ENCODE assay signal across 8 cellular contexts in the genomic region with DNA sequence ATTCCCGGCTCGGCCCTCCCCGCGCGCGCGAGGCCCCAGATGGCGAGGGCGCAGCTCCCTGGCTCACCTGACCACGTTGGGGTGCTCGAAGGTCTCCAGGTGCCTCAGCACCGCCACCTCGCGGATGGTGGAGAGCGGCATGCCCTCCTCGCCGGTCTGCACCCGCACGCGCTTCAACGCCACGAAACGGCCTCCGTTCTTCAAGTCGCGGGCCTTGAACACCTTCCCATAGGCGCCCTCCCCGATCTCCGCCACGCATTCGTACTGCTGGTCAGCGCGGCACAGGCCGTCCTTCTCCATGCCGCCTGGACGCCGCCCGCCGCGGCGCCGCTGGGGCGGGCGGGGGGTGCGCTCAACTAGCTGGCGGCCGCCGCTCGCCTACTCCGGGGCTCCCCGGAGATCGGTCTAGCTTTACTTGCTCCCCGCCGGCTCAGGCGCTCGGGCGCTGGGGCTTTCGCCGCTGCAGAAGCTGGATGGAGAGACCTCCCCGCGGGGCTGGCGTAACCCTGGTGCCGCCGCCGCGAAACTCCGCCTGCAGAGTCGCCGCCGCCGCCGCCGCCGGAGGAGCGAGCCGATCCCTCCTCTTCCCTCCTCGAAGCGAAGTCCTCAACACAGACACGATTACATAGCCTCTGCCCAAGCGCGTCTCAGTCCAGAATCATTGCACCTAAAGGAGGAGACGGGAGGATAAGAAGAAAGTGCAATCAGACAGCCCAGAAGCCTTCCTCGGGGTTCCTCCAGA. TPM values are rescaled to one million over a fixed set of nuclear protein-coding genes. Genes with fewer than 3 reads are reported as not detected.
A peak's percentile ranks its signal among the peaks of the same experiment; 100 is the strongest.
DNase-seq lines count a peak whose midpoint lies in the region; ATAC-seq and TF ChIP-seq lines count a peak whose summit lies in the region.

No MANE protein-coding gene starts in this region.

- intact Hi-C loops in Calu3 (cut with micrococcal nuclease; ENCODE audit: unreplicated experiment) (loop anchor here (2.0 to 10.0 kb wide), 3 partner anchors 212 to 308 kb away; a partner anchor contains a TSS), esophagus squamous epithelium (cut with DNase I) (loop anchor here (5.0 kb wide), 2 partner anchors 141 to 211 kb away; no protein-coding TSS in a partner anchor)
- intact Hi-C loops in naive thymus-derived CD4-positive, alpha-beta T cell (cut with micrococcal nuclease), result loop anchor here (1.0 to 10.0 kb wide), 15 partner anchors 20 to 1824 kb away; a partner anchor contains a TSS

- H3K9me3 ChIP-seq in OCI-LY3 (ENCODE audit: insufficient read depth, low read length), result no peaks in the 10 kb centered on the region
- H3K9me3 ChIP-seq in esophagus squamous epithelium, result no peaks in the 10 kb centered on the region
- no peaks in the 10 kb centered on the region for H3K9me3 ChIP-seq in naive thymus-derived CD4-positive, alpha-beta T cell (ENCODE audit: control insufficient read depth in 2 of 3, low read length in 3 of 3)

- H3K4me3 Mint-ChIP-seq in Calu3 (ENCODE audit: low read depth, unreplicated experiment), result peak overlapping the region; percentile 79
- H3K4me3 Mint-ChIP-seq in activated T-cell treated with anti-CD3 and anti-CD28 coated beads, Interleukin-2, amount 50 U/mL, for 24 hours, result peak overlapping the region; percentile 95
- peak overlapping the region; percentile 91 to 99 (median 96) for H3K4me3 Mint-ChIP-seq in naive thymus-derived CD4-positive, alpha-beta T cell

- H3K27me3 ChIP-seq in OCI-LY3 (ENCODE audit: low read depth, low read length) (peaks cover 8% of the 10 kb centered on the region; the same call in 1 of the 2 replicates), esophagus squamous epithelium (no peaks in the 10 kb centered on the region)
- H3K27me3 ChIP-seq in naive thymus-derived CD4-positive, alpha-beta T cell (ENCODE audit: control insufficient read depth in 2 of 2, insufficient read depth in 2 of 2, low read length in 2 of 2), result no peaks in the 10 kb centered on the region

- H3K27ac Mint-ChIP-seq in Calu3 (ENCODE audit: unreplicated experiment), result peak overlapping the region; percentile 90
- peak overlapping the region; percentile 97 for H3K27ac Mint-ChIP-seq in activated T-cell treated with anti-CD3 and anti-CD28 coated beads, Interleukin-2, amount 50 U/mL, for 24 hours
- H3K27ac Mint-ChIP-seq in naive thymus-derived CD4-positive, alpha-beta T cell, result peak overlapping the region; percentile 78 to 99 (median 90)

- peak; percentile 74 for TF ChIP-seq CTCF in Calu3 (IDR thresholded peaks at IDR 0.05; ENCODE audit: unreplicated experiment)
- peak; percentile 76 for TF ChIP-seq CTCF in OCI-LY3 (IDR thresholded peaks at IDR 0.05; ENCODE audit: low read depth, low read length)
- peak; percentile 82 to 95 (median 88) for TF ChIP-seq CTCF in esophagus squamous epithelium (IDR thresholded peaks at IDR 0.05)

- H3K79me2 ChIP-seq in OCI-LY3 (ENCODE audit: low read length), result peaks cover 79% of the 10 kb centered on the region

- peak; percentile 68 for ATAC-seq in GM21360 (IDR thresholded peaks at IDR 0.05; ENCODE audit: unreplicated experiment)
- peak; percentile 86 for ATAC-seq in naive thymus-derived CD4-positive, alpha-beta T cell

- CTCF ChIA-PET in Calu3 (lab: Charles Lee), result interaction anchor here (0.7 to 2.1 kb wide), 4 partner anchors 116 to 305 kb away, joined by 3 to 11 read pairs (median 4); a partner anchor contains a TSS
- CTCF ChIA-PET in naive thymus-derived CD4-positive, alpha-beta T cell (lab: Charles Lee), result interaction anchor here (0.7 to 2.5 kb wide), 20 partner anchors 12 to 284 kb away, joined by 3 to 18 read pairs (median 4); a partner anchor contains a TSS

- H3K27me3 Mint-ChIP-seq in Calu3 (ENCODE audit: unreplicated experiment), result no peaks in the 10 kb centered on the region
- peaks cover 6% of the 10 kb centered on the region for H3K27me3 Mint-ChIP-seq in activated T-cell treated with anti-CD3 and anti-CD28 coated beads, Interleukin-2, amount 50 U/mL, for 24 hours
- peaks cover 0 to 13% (median 0%) of the 10 kb centered on the region in 5 donors for H3K27me3 Mint-ChIP-seq in naive thymus-derived CD4-positive, alpha-beta T cell

- POLR2A ChIA-PET in naive thymus-derived CD4-positive, alpha-beta T cell (lab: Charles Lee), result interaction anchor here (0.6 to 2.8 kb wide), 9 partner anchors 13 to 292 kb away, joined by 3 to 12 read pairs (median 3); a partner anchor contains a TSS

- H4K20me1 ChIP-seq in OCI-LY3 (ENCODE audit: insufficient read depth, low read length), result peaks cover 45% of the 10 kb centered on the region

- H3K4me3 ChIP-seq in OCI-LY3 (ENCODE audit: low read length) (peak overlapping the region; percentile 78), esophagus squamous epithelium (peak overlapping the region; percentile 76 to 89 (median 85))
- peak overlapping the region; percentile 77 for H3K4me3 ChIP-seq in naive thymus-derived CD4-positive, alpha-beta T cell (ENCODE audit: low read length)

- peak overlapping the region; percentile 92 for H3K9ac ChIP-seq in OCI-LY3 (ENCODE audit: low read length)

- H3K27ac ChIP-seq in OCI-LY3 (ENCODE audit: low read length), result peak overlapping the region; percentile 85
- peak overlapping the region; percentile 86 to 93 (median 92) for H3K27ac ChIP-seq in esophagus squamous epithelium
- H3K27ac ChIP-seq in naive thymus-derived CD4-positive, alpha-beta T cell (ENCODE audit: low read depth, low read length), result peak overlapping the region; percentile 73

- H2AFZ ChIP-seq in OCI-LY3 (ENCODE audit: low read depth, low read length), result peak overlapping the region; percentile 36; the same call in 1 of the 2 replicates

- WGBS in esophagus squamous epithelium, 2 donors, result 0% methylated on average over 6 to 19 of the region's 83 CpGs

- peak in 2 of 4 donors; percentile 7 to 39 for TF ChIP-seq POLR2A in esophagus squamous epithelium (IDR thresholded peaks at IDR 0.05)

- H3K4me1 ChIP-seq in OCI-LY3 (ENCODE audit: low read length) (peaks cover 27% of the 10 kb centered on the region), esophagus squamous epithelium (peaks cover 5 to 59% (median 20%) of the 10 kb centered on the region in 3 donors)
- H3K4me1 ChIP-seq in naive thymus-derived CD4-positive, alpha-beta T cell (ENCODE audit: control insufficient read depth in 2 of 2, insufficient read depth in 2 of 2, low read length in 2 of 2), result peaks cover 27 to 29% of the 10 kb centered on the region in 2 donors

- H3K36me3 ChIP-seq in OCI-LY3 (replicated peaks; ENCODE audit: low read depth, low read length) (peaks cover 36% of the 10 kb centered on the region), esophagus squamous epithelium (no peaks in the 10 kb centered on the region)
- peaks cover 0 to 21% (median 0%) of the 10 kb centered on the region in 3 experiments for H3K36me3 ChIP-seq in naive thymus-derived CD4-positive, alpha-beta T cell (ENCODE audit: control insufficient read depth in 2 of 3, insufficient read depth in 3 of 3, low read length in 3 of 3)

- H3K4me1 Mint-ChIP-seq in Calu3 (ENCODE audit: low read depth, unreplicated experiment), result no peaks in the 10 kb centered on the region
- peaks cover 49% of the 10 kb centered on the region for H3K4me1 Mint-ChIP-seq in activated T-cell treated with anti-CD3 and anti-CD28 coated beads, Interleukin-2, amount 50 U/mL, for 24 hours (ENCODE audit: low read depth)
- peaks cover 12 to 60% (median 51%) of the 10 kb centered on the region in 7 donors for H3K4me1 Mint-ChIP-seq in naive thymus-derived CD4-positive, alpha-beta T cell

- BruUV-seq in Calu3 (replicated peaks; lab: Mats Ljungman, UMichigan), result no TSS peak

- DNase-seq in Calu3 (peak; percentile 88), HT1080 (ENCODE audit: low read depth) (peak; percentile 79), esophagus squamous epithelium (lab: John Stamatoyannopoulos, UW) (peak; percentile 32)
- peak; percentile 92 for DNase-seq in activated T-cell treated with anti-CD3 and anti-CD28 coated beads, Interleukin-2, amount 50 U/mL, for 24 hours
- peak; percentile 73 to 88 (median 84) for DNase-seq in naive thymus-derived CD4-positive, alpha-beta T cell
- peak; percentile 66 to 88 (median 78) for DNase-seq in stimulated activated naive CD4-positive, alpha-beta T cell (lab: John Stamatoyannopoulos, UW)

- no peaks in the 10 kb centered on the region for H3K9me3 Mint-ChIP-seq in Calu3 (ENCODE audit: low read depth, unreplicated experiment)
- H3K9me3 Mint-ChIP-seq in activated T-cell treated with anti-CD3 and anti-CD28 coated beads, Interleukin-2, amount 50 U/mL, for 24 hours, result no peaks in the 10 kb centered on the region
- peaks cover 0 to 5% (median 0%) of the 10 kb centered on the region in 11 donors for H3K9me3 Mint-ChIP-seq in naive thymus-derived CD4-positive, alpha-beta T cell

- peak overlapping the region; percentile 95 for H3K4me2 ChIP-seq in OCI-LY3 (ENCODE audit: low read length)

- peaks cover 71% of the 10 kb centered on the region for H3K36me3 Mint-ChIP-seq in Calu3 (ENCODE audit: insufficient read depth, unreplicated experiment)
- peaks cover 73% of the 10 kb centered on the region for H3K36me3 Mint-ChIP-seq in activated T-cell treated with anti-CD3 and anti-CD28 coated beads, Interleukin-2, amount 50 U/mL, for 24 hours (ENCODE audit: low read depth)
- H3K36me3 Mint-ChIP-seq in naive thymus-derived CD4-positive, alpha-beta T cell, result peaks cover 0 to 36% (median 0%) of the 10 kb centered on the region in 5 donors

RNA-seq across cellular contexts. Expression of a gene that starts 3.2 kb away (rescaled TPM):
- total RNA-seq in Calu3 (2022) (67.7 and 87.9 TPM in 2 replicates), esophagus squamous epithelium (10 to 100 TPM; 15.6 to 59.2 (median 32.4) TPM)
- total RNA-seq in HT1080 (2014; rRNA removed; shearing (Covaris generic)), result 66.4 and 73.4 TPM in 2 replicates
- 35.1 and 52.8 TPM in 2 replicates for polyA plus RNA-seq in HT1080 (2015; cell fraction: cytosol; rRNA removed)
- 53.4 and 54.3 TPM in 2 replicates for polyA plus RNA-seq in HT1080 (2015; cell fraction: nucleus; rRNA removed)
- 100 to 1,000 TPM in 1 of 5 experiments, 10 to 100 TPM in 4; 15.8 to 156 (median 61.9) TPM for total RNA-seq in naive thymus-derived CD4-positive, alpha-beta T cell
- 10 to 100 TPM; 30.0 to 36.8 TPM for polyA plus RNA-seq in naive thymus-derived CD4-positive, alpha-beta T cell

Comparison
In these comparisons a context has a peak if more than half of its experiments do, and no peak if none do; other contexts are left out.
1. Peak in every context shown above with its lines: DNase-seq, ATAC-seq, H3K4me3 ChIP-seq and H3K27ac ChIP-seq.
2. DNase-seq: peak in every context shown above with its lines; median percentile 92 in activated T-cell treated with anti-CD3 and anti-CD28 coated beads, Interleukin-2, amount 50 U/mL, for 24 hours; 88 in Calu3; 84 in naive thymus-derived CD4-positive, alpha-beta T cell; 79 in HT1080; 78 in stimulated activated naive CD4-positive, alpha-beta T cell; 32 in esophagus squamous epithelium.